ENCODE assay signal across 9 cellular contexts in the genomic region with DNA sequence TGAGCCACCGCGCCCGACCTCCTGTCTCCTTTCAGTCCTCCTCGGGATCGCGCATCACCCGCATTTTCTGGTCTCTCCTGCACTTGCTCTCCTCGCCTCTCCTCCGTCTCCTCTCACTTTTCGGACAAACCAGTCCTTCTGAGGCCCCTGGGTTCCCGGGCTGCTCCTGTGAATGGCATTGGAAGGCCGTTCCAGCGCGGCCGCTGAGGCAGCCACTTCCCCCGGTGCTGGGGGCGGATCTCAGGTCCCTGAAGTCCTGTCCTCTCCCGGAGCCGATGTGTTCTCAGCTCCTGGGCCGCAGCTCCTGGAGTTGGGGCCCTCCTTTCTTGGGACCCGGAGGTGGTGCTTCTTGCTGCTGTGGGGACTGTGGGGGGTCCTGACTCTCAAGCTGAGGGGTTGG. TPM values are rescaled to one million over a fixed set of nuclear protein-coding genes. Genes with fewer than 3 reads are reported as not detected.
DNase-seq lines count a peak whose midpoint lies in the region; ATAC-seq, FAIRE-seq and TF ChIP-seq lines count a peak whose summit lies in the region.
"Had no signal": no experiment of that assay in that cellular context is flagged by ENCODE, and none has a peak within 500 bp of the region (broad histone marks: within the 10 kb centered on the region; RNA-seq: fewer than 3 reads in every experiment).

No MANE protein-coding gene starts in this region.

- no peak for TF ChIP-seq EP300 in transverse colon (IDR thresholded peaks at IDR 0.05; ENCODE audit: low read depth)

- H3K9me2 ChIP-seq in DOHH2 (replicated peaks; ENCODE audit: control insufficient read depth, low read length) (no peaks in the 10 kb centered on the region), PC-3 (replicated peaks; ENCODE audit: low read length) (no peaks in the 10 kb centered on the region)

- in situ Hi-C loops in transverse colon (cut with MboI; ENCODE audit: low pct_ligation_motif_present in 1 of 4, low pct_unique_long_range_greater_than_20kb in 1 of 4, low sequenced_read_pairs in 3 of 4) = loop anchor here in 1 of 4 donors (10.0 kb wide), 1 partner anchor 46 kb away; a partner anchor contains a TSS

- H3K27me3 ChIP-seq in DOHH2 (ENCODE audit: control insufficient read depth, low read length) = no peaks in the 10 kb centered on the region
- H3K27me3 ChIP-seq in PC-3 (ENCODE audit: low read length) = no peaks in the 10 kb centered on the region
- H3K27me3 ChIP-seq in endothelial cell of umbilical vein (ENCODE audit: control insufficient read depth in 2 of 2, insufficient read depth in 2 of 2, low read length in 2 of 2) = no peaks in the 10 kb centered on the region
- peaks cover 7% of the 10 kb centered on the region for H3K27me3 ChIP-seq in transverse colon

- H3K36me3 ChIP-seq in DOHH2 (ENCODE audit: control insufficient read depth, low read length) = peaks cover 25% of the 10 kb centered on the region
- H3K36me3 ChIP-seq in PC-3 (ENCODE audit: low read depth, low read length) = 0 out of 2 replicates have a peak, but pooled peaks cover 4% of the 10 kb centered on the region
- H3K36me3 ChIP-seq in endothelial cell of umbilical vein (ENCODE audit: control insufficient read depth in 2 of 2, extremely low read depth in 1 of 2, insufficient read depth in 2 of 2, low read length in 2 of 2) = no peaks in the 10 kb centered on the region
- H3K36me3 ChIP-seq in transverse colon = no peaks in the 10 kb centered on the region

- H3K27ac ChIP-seq in DOHH2 (ENCODE audit: low read depth, low read length) (no peak overlapping the region), PC-3 (ENCODE audit: low read length) (no peak overlapping the region), endothelial cell of umbilical vein (ENCODE audit: insufficient read depth, low read depth, low read length) (no peak overlapping the region), transverse colon (peak overlapping the region in 1 of 4 donors; percentile 22)

- dilution Hi-C loops in endothelial cell of umbilical vein (cut with MboI; ENCODE audit: extremely low pct_ligation_motif_present, low sequenced_read_pairs) = no loop called here

- peak overlapping the region; percentile 20 for H3K9ac ChIP-seq in PC-3 (ENCODE audit: low read length)
- H3K9ac ChIP-seq in endothelial cell of umbilical vein (replicated peaks; ENCODE audit: extremely low read depth, insufficient read depth, low read length) = peak overlapping the region; percentile 44

- no peaks in the 10 kb centered on the region for H3K9me1 ChIP-seq in endothelial cell of umbilical vein (replicated peaks; ENCODE audit: control insufficient read depth, extremely low read depth, insufficient read depth, low read length)

- H3K4me3 ChIP-seq in DOHH2 (ENCODE audit: low read length) (no peak overlapping the region; the same call in 1 of the 2 replicates), PC-3 (ENCODE audit: low read length) (peak overlapping the region; percentile 70), endothelial cell of umbilical vein (replicated peaks in 1 of 3; ENCODE audit: insufficient read depth in 1 of 3, low read depth in 1 of 3, low read length in 3 of 3) (peak overlapping the region in 2 of 3 experiments; percentile 42 to 47), transverse colon (peak overlapping the region in 2 of 4 donors; percentile 61 to 77)

- H2AFZ ChIP-seq in PC-3 (ENCODE audit: low read length) (peak overlapping the region; percentile 53; the same call in 1 of the 2 replicates), endothelial cell of umbilical vein (ENCODE audit: low read depth, low read length) (peak overlapping the region; percentile 26)

- TF ChIP-seq CTCF in DOHH2 (IDR thresholded peaks at IDR 0.05; ENCODE audit: low read depth, low read length, poor library complexity, severe bottlenecking) = no peak
- TF ChIP-seq CTCF in PC-3 (conservative IDR thresholded peaks at IDR 0.05; ENCODE audit: low read depth, low read length) = no peak
- no peak for TF ChIP-seq CTCF in endothelial cell of umbilical vein (IDR thresholded peaks at IDR 0.05; ENCODE audit: extremely low read depth in 1 of 2, insufficient read depth in 1 of 2, low read depth in 1 of 2, low read length in 2 of 2)
- TF ChIP-seq CTCF in transverse colon (IDR thresholded peaks at IDR 0.05) = no peak

- DNase-seq in PC-3 (peak; percentile 31), endothelial cell of umbilical vein (ENCODE audit: low read depth, low spot score) (peak; percentile 16), posterior vena cava (ENCODE audit: low spot score) (peak; percentile 84), EL (no peak), transverse colon (no peak)

- H4K20me1 ChIP-seq in DOHH2 (ENCODE audit: control insufficient read depth, insufficient read depth, low read depth, low read length) = peaks cover 12% of the 10 kb centered on the region; the same call in 1 of the 2 replicates
- H4K20me1 ChIP-seq in PC-3 (ENCODE audit: low read length) = peaks cover 24% of the 10 kb centered on the region; the same call in 1 of the 2 replicates
- no peaks in the 10 kb centered on the region for H4K20me1 ChIP-seq in endothelial cell of umbilical vein (replicated peaks; ENCODE audit: control insufficient read depth, extremely low read depth, insufficient read depth, low read length)

- WGBS in transverse colon (ENCODE audit: low coverage in 1 of 2), 2 donors = 15% methylated on average over 19 of the region's 21 CpGs; no CpG with 5 or more reads in 1 of the 2 donors

- H3K4me2 ChIP-seq in DOHH2 (ENCODE audit: low read length) = peak overlapping the region; percentile 21
- H3K4me2 ChIP-seq in PC-3 (ENCODE audit: low read length) = peak overlapping the region; percentile 84
- H3K4me2 ChIP-seq in endothelial cell of umbilical vein (ENCODE audit: insufficient read depth, low read length) = peak overlapping the region; percentile 34

- H3K9me3 ChIP-seq in DOHH2 (ENCODE audit: control insufficient read depth, insufficient read depth, low read length) (no peaks in the 10 kb centered on the region), PC-3 (ENCODE audit: low read length) (no peaks in the 10 kb centered on the region), endothelial cell of umbilical vein (replicated peaks; ENCODE audit: control insufficient read depth, insufficient read depth, low read length) (no peaks in the 10 kb centered on the region), transverse colon (no peaks in the 10 kb centered on the region)

- CTCF ChIA-PET in PC-3 (lab: Charles Lee) = no interaction called here
- CTCF ChIA-PET in endothelial cell of umbilical vein (lab: Charles Lee) = interaction anchor here (1.1 to 3.0 kb wide), 2 partner anchors 19 to 43 kb away, joined by 4 to 13 read pairs; a partner anchor contains a TSS

- BruUV-seq in PC-3 (replicated peaks; lab: Mats Ljungman, UMichigan) (no TSS peak), endothelial cell of umbilical vein (replicated peaks; lab: Mats Ljungman, UMichigan) (no TSS peak)

- intact Hi-C loops in PC-3 (cut with micrococcal nuclease) = loop anchor here (1.0 kb wide), 1 partner anchor 44 kb away; a partner anchor contains a TSS
- intact Hi-C loops in endothelial cell of umbilical vein (cut with micrococcal nuclease) = no loop called here
- intact Hi-C loops in posterior vena cava (cut with DNase I) = no loop called here
- intact Hi-C loops in transverse colon (cut with DNase I; ENCODE audit: low total_unique reads) = no loop called here

- POLR2A ChIA-PET in PC-3 (lab: Charles Lee; ENCODE audit: unreplicated experiment) (interaction anchor here (0.6 to 0.7 kb wide), 2 partner anchors 62 to 99 kb away, joined by 3 to 5 read pairs; no protein-coding TSS in a partner anchor), endothelial cell of umbilical vein (lab: Charles Lee) (interaction anchor here (0.8 kb wide), 1 partner anchor 43 kb away, joined by 3 read pairs; a partner anchor contains a TSS)

- ATAC-seq in PC-3 = no peak
- no peak for ATAC-seq in HG02970 (IDR thresholded peaks at IDR 0.05; ENCODE audit: low FRiP score, unreplicated experiment)
- no peak for ATAC-seq in HG02870 (IDR thresholded peaks at IDR 0.05; ENCODE audit: unreplicated experiment)

- H3K4me1 ChIP-seq in DOHH2 (ENCODE audit: control insufficient read depth, low read length) (peaks cover 20% of the 10 kb centered on the region), PC-3 (ENCODE audit: insufficient read depth, low read length) (peaks cover 28% of the 10 kb centered on the region), endothelial cell of umbilical vein (ENCODE audit: control insufficient read depth, extremely low read depth, insufficient read depth, low read length) (peaks cover 11% of the 10 kb centered on the region), transverse colon (peaks cover 0 to 45% (median 16%) of the 10 kb centered on the region in 4 donors)

- FAIRE-seq in endothelial cell of umbilical vein (lab: Jason Lieb, UNC) = no peak

- H3F3A ChIP-seq in DOHH2 (ENCODE audit: control insufficient read depth, insufficient read depth) = peaks cover 10% of the 10 kb centered on the region
- no peaks in the 10 kb centered on the region for H3F3A ChIP-seq in PC-3 (ENCODE audit: low read length, unreplicated experiment)

- TF ChIP-seq POLR2A in endothelial cell of umbilical vein (IDR thresholded peaks at IDR 0.05; ENCODE audit: low read depth, low read length) (no peak), transverse colon (IDR thresholded peaks at IDR 0.05) (no peak)

- H3K79me2 ChIP-seq in DOHH2 (ENCODE audit: control insufficient read depth, low read length) (peaks cover 98% of the 10 kb centered on the region), PC-3 (ENCODE audit: low read length) (peaks cover 83% of the 10 kb centered on the region), endothelial cell of umbilical vein (ENCODE audit: control insufficient read depth, insufficient read depth, low read length) (peaks cover 75% of the 10 kb centered on the region)

RNA-seq across cellular contexts. Expression of a gene that starts 0.8 kb away (rescaled TPM):
- total RNA-seq in PC-3 (2014; rRNA removed) (25.6 and 32.9 TPM in 2 replicates), endothelial cell of umbilical vein (25.9 and 36.3 TPM in 2 replicates), posterior vena cava (1 to 10 TPM; 2.9 to 4.1 TPM), transverse colon (1 to 10 TPM; 1.4 to 9.7 (median 4.0) TPM)
- polyA plus RNA-seq in endothelial cell of umbilical vein = 32.8 and 35.7 TPM in 2 replicates
- 23.2 and 24.5 TPM in 2 replicates for polyA plus RNA-seq in endothelial cell of umbilical vein (2011; cell fraction: cytosol; rRNA removed)
- polyA plus RNA-seq in endothelial cell of umbilical vein (2011; cell fraction: nucleus; rRNA removed) = 20.7 and 21.0 TPM in 2 replicates
- polyA plus RNA-seq in endothelial cell of umbilical vein (2012) = 18.4 and 26.2 TPM in 2 replicates
- polyA minus RNA-seq in endothelial cell of umbilical vein = 36.5 and 43.9 TPM in 2 replicates
- 17.6 TPM for polyA minus RNA-seq in endothelial cell of umbilical vein (2011; cell fraction: cytosol; rRNA and poly(A)+ RNA removed)
- 8.9 and 9.9 TPM in 2 replicates for polyA minus RNA-seq in endothelial cell of umbilical vein (2011; cell fraction: nucleus; rRNA and poly(A)+ RNA removed)

RNA-seq across cellular contexts. Expression of a gene that starts 30.0 kb away (rescaled TPM):
- not detected in 2 replicates for total RNA-seq in PC-3 (2014; rRNA removed)
- not detected in 2 replicates for total RNA-seq in endothelial cell of umbilical vein
- not detected in 2 replicates for polyA plus RNA-seq in endothelial cell of umbilical vein
- not detected in 2 replicates for polyA plus RNA-seq in endothelial cell of umbilical vein (2011; cell fraction: cytosol; rRNA removed)
- not detected in 2 replicates for polyA plus RNA-seq in endothelial cell of umbilical vein (2011; cell fraction: nucleus; rRNA removed)
- polyA plus RNA-seq in endothelial cell of umbilical vein (2012) = not detected in 2 replicates
- not detected in 2 replicates for polyA minus RNA-seq in endothelial cell of umbilical vein
- polyA minus RNA-seq in endothelial cell of umbilical vein (2011; cell fraction: cytosol; rRNA and poly(A)+ RNA removed) = not detected
- not detected in 2 replicates for polyA minus RNA-seq in endothelial cell of umbilical vein (2011; cell fraction: nucleus; rRNA and poly(A)+ RNA removed)
- total RNA-seq in posterior vena cava = not detected
- not detected for total RNA-seq in transverse colon
- polyA plus RNA-seq: adipose tissue had no signal

RNA-seq across cellular contexts. Expression of a gene that starts 43.1 kb away (rescaled TPM):
- total RNA-seq in PC-3 (2014; rRNA removed) (410 and 465 TPM in 2 replicates), endothelial cell of umbilical vein (453 and 481 TPM in 2 replicates), posterior vena cava (100 to 1,000 TPM; 165 to 180 TPM), transverse colon (100 to 1,000 TPM; 147 to 519 (median 271) TPM)
- polyA plus RNA-seq in endothelial cell of umbilical vein = 722 and 766 TPM in 2 replicates
- 462 and 465 TPM in 2 replicates for polyA plus RNA-seq in endothelial cell of umbilical vein (2011; cell fraction: cytosol; rRNA removed)
- 1,430 and 1,543 TPM in 2 replicates for polyA plus RNA-seq in endothelial cell of umbilical vein (2011; cell fraction: nucleus; rRNA removed)
- 283 and 357 TPM in 2 replicates for polyA plus RNA-seq in endothelial cell of umbilical vein (2012)
- polyA minus RNA-seq in endothelial cell of umbilical vein = 941 and 1,099 TPM in 2 replicates
- 284 TPM for polyA minus RNA-seq in endothelial cell of umbilical vein (2011; cell fraction: cytosol; rRNA and poly(A)+ RNA removed)
- polyA minus RNA-seq in endothelial cell of umbilical vein (2011; cell fraction: nucleus; rRNA and poly(A)+ RNA removed) = 394 and 502 TPM in 2 replicates

RNA-seq across cellular contexts. Expression of a gene that starts 47.7 kb away (rescaled TPM):
- total RNA-seq in PC-3 (2014; rRNA removed) = 1.1 and 1.2 TPM in 2 replicates
- total RNA-seq in endothelial cell of umbilical vein = 0.84 and 1.4 TPM in 2 replicates
- polyA plus RNA-seq in endothelial cell of umbilical vein = 0.64 and 0.70 TPM in 2 replicates
- polyA plus RNA-seq in endothelial cell of umbilical vein (2011; cell fraction: cytosol; rRNA removed) = 0.63 and 0.66 TPM in 2 replicates
- polyA plus RNA-seq in endothelial cell of umbilical vein (2011; cell fraction: nucleus; rRNA removed) = 2.7 and 4.2 TPM in 2 replicates
- polyA plus RNA-seq in endothelial cell of umbilical vein (2012) = 0.49 and 0.70 TPM in 2 replicates
- 0.15 and 3.6 TPM in 2 replicates for polyA minus RNA-seq in endothelial cell of umbilical vein
- not detected for polyA minus RNA-seq in endothelial cell of umbilical vein (2011; cell fraction: cytosol; rRNA and poly(A)+ RNA removed)
- polyA minus RNA-seq in endothelial cell of umbilical vein (2011; cell fraction: nucleus; rRNA and poly(A)+ RNA removed) = 1.1 and 1.5 TPM in 2 replicates
- total RNA-seq in posterior vena cava = 1 to 10 TPM in 1 of 2 donors, under 1 TPM in 1; 0.43 to 1.2 TPM
- total RNA-seq in transverse colon = under 1 TPM in 2 of 4 donors, not detected in 2; 0.82 to 0.95 TPM

RNA-seq across cellular contexts. Expression of a gene that starts 48.7 kb away (rescaled TPM):
- 38.2 and 46.9 TPM in 2 replicates for total RNA-seq in PC-3 (2014; rRNA removed)
- total RNA-seq in endothelial cell of umbilical vein = 14.6 and 15.5 TPM in 2 replicates
- polyA plus RNA-seq in endothelial cell of umbilical vein = 9.9 and 14.2 TPM in 2 replicates
- 7.1 and 11.2 TPM in 2 replicates for polyA plus RNA-seq in endothelial cell of umbilical vein (2011; cell fraction: cytosol; rRNA removed)
- 8.1 and 8.5 TPM in 2 replicates for polyA plus RNA-seq in endothelial cell of umbilical vein (2011; cell fraction: nucleus; rRNA removed)
- polyA plus RNA-seq in endothelial cell of umbilical vein (2012) = 8.4 and 10.2 TPM in 2 replicates
- polyA minus RNA-seq in endothelial cell of umbilical vein = 5.2 TPM in 2 replicates
- polyA minus RNA-seq in endothelial cell of umbilical vein (2011; cell fraction: cytosol; rRNA and poly(A)+ RNA removed) = 13.5 TPM
- polyA minus RNA-seq in endothelial cell of umbilical vein (2011; cell fraction: nucleus; rRNA and poly(A)+ RNA removed) = 2.8 and 9.3 TPM in 2 replicates
- total RNA-seq in posterior vena cava = 10 to 100 TPM; 12.0 to 13.2 TPM
- total RNA-seq in transverse colon = 10 to 100 TPM; 13.7 to 29.5 (median 22.9) TPM

Comparison
In these comparisons a context has a peak if more than half of its experiments do, and no peak if none do; other contexts are left out.
1. H3K4me2 ChIP-seq: peak in every context shown above with its lines; median percentile 84 in PC-3; 34 in endothelial cell of umbilical vein; 21 in DOHH2.
2. DNase-seq: peak in PC-3 (single experiment), endothelial cell of umbilical vein (single experiment) and posterior vena cava (single experiment); none in EL (single experiment) and transverse colon (single experiment).